ENCODE assay signal across 19 cellular contexts in genomic region chr3:62154457-62155148, GRCh38.
"Had no signal": no experiment of that assay in that cellular context is flagged by ENCODE, and none has a peak within 500 bp of the region (broad histone marks: within the 10 kb centered on the region; RNA-seq: fewer than 3 reads in every experiment).

No MANE protein-coding gene starts in this region.

- H3K4me3 ChIP-seq: breast epithelium, upper lobe of right lung had no signal

- H2AFZ ChIP-seq: parathyroid adenoma had no signal

- H3K27me3 ChIP-seq: breast epithelium, upper lobe of right lung had no signal

- H3K79me2 ChIP-seq: parathyroid adenoma had no signal

- H3K27ac ChIP-seq: breast epithelium, parathyroid adenoma, upper lobe of right lung had no signal

- H3K9me3 ChIP-seq: breast epithelium, upper lobe of right lung had no signal

- H3K4me1 ChIP-seq: parathyroid adenoma had no signal

- ATAC-seq: activated CD4-positive, CD25-positive, alpha-beta regulatory T cell treated with anti-CD3 and anti-CD28 coated beads, Interleukin-2, amount 50 U/mL, for 24 hours; effector memory CD8-positive, alpha-beta T cell; naive thymus-derived CD4-positive, alpha-beta T cell; stimulated activated naive CD8-positive, alpha-beta T cell treated with anti-CD3 and anti-CD28 coated beads, Interleukin-15, Interleukin-2, amounts not matched to agents 100 U/mL and 50 U/mL, for 24 hours; upper lobe of right lung had no signal

- DNase-seq: activated CD4-positive, alpha-beta T cell treated with anti-CD3 and anti-CD28 coated beads, Interleukin-2, amount 50 U/mL, for 1 hour; activated CD8-positive, alpha-beta memory T cell treated with anti-CD3 and anti-CD28 coated beads for 24 hours; activated naive CD4-positive, alpha-beta T cell; activated naive CD8-positive, alpha-beta T cell treated with anti-CD3 and anti-CD28 coated beads, Interleukin-2, amount 10 ng/mL, durations not matched to agents 7 days and 5 days; dermis blood vessel endothelial cell; effector memory CD8-positive, alpha-beta T cell; foreskin melanocyte; head of caudate nucleus; mammary epithelial cell; naive thymus-derived CD4-positive, alpha-beta T cell; retina; small intestine; stimulated activated CD4-positive, alpha-beta T cell treated with anti-CD3 and anti-CD28 coated beads, Interleukin-4, amount 100 ng/mL, for 4 hours; stimulated activated naive CD8-positive, alpha-beta T cell treated with anti-CD3 and anti-CD28 coated beads, Interleukin-15, Interleukin-2, amounts not matched to agents 100 U/mL and 50 U/mL, for 24 hours; T-helper 2 cell; upper lobe of right lung had no signal

- H3K9ac ChIP-seq: parathyroid adenoma had no signal

- H3K36me3 ChIP-seq: breast epithelium, upper lobe of right lung had no signal
